In genomic region chr19:55179570-55180484, GRCh38 we compare ENCODE assay signal across 8 cellular contexts. TPM values are rescaled to one million over a fixed set of nuclear protein-coding genes. Genes with fewer than 3 reads are reported as not detected.
DNase-seq lines count a peak whose midpoint lies in the region; ATAC-seq and TF ChIP-seq lines count a peak whose summit lies in the region.

Gene SYT5 (minus strand): TSS chr19:55180289. CDS start chr19:55179041, 1,248 bp downstream.

- intact Hi-C loops in breast epithelium (cut with DNase I; ENCODE audit: low total_unique reads): loop anchor here (10.0 kb wide), 1 partner anchor 1475 kb away; no protein-coding TSS in a partner anchor

- H3K9me3 Mint-ChIP-seq in CD8-positive, alpha-beta memory T cell: peaks cover 0 to 2% (median 0%) of the 10 kb centered on the region in 5 donors

- H3K27me3 Mint-ChIP-seq in CD8-positive, alpha-beta memory T cell: peaks cover 60 to 68% of the 10 kb centered on the region in 2 donors

- no peaks in the 10 kb centered on the region for H3K36me3 ChIP-seq in CD8-positive, alpha-beta memory T cell (ENCODE audit: insufficient read depth, low read length)
- H3K36me3 ChIP-seq in WERI-Rb-1: no peaks in the 10 kb centered on the region
- no peaks in the 10 kb centered on the region for H3K36me3 ChIP-seq in breast epithelium

- peak; percentile 37 to 76 (median 52) for DNase-seq in CD8-positive, alpha-beta memory T cell
- DNase-seq in WERI-Rb-1 (peak; percentile 32), breast epithelium (ENCODE audit: low spot score in 2 of 2) (no peak), left kidney (ENCODE audit: low read depth, low spot score) (peak; percentile 83), cerebellar cortex (ENCODE audit: low spot score) (no peak)
- peak; percentile 28 to 47 (median 29) for DNase-seq in stimulated activated CD4-positive, alpha-beta T cell treated with anti-CD3 and anti-CD28 coated beads, TNF-alpha, amount 100 ng/mL, for 4 hours (ENCODE audit: low read depth in 3 of 3)

- CTCF ChIA-PET in CD8-positive, alpha-beta memory T cell (lab: Charles Lee): no interaction called here

- no peaks in the 10 kb centered on the region for H3K9me3 ChIP-seq in CD8-positive, alpha-beta memory T cell (ENCODE audit: low read length)
- peaks cover 11% of the 10 kb centered on the region for H3K9me3 ChIP-seq in WERI-Rb-1 (ENCODE audit: severe bottlenecking)
- H3K9me3 ChIP-seq in breast epithelium: no peaks in the 10 kb centered on the region

- H3K4me1 Mint-ChIP-seq in CD8-positive, alpha-beta memory T cell: peaks cover 17 to 29% (median 18%) of the 10 kb centered on the region in 3 donors

- TF ChIP-seq POLR2A in breast epithelium (IDR thresholded peaks at IDR 0.05): no peak

- H3K27ac Mint-ChIP-seq in CD8-positive, alpha-beta memory T cell: peak within 1 kb of the TSS; percentile 26 to 97 (median 96)

- H3K27me3 ChIP-seq in CD8-positive, alpha-beta memory T cell (ENCODE audit: insufficient read depth, low read length, poor library complexity, severe bottlenecking): peaks cover 62% of the 10 kb centered on the region
- H3K27me3 ChIP-seq in WERI-Rb-1 (ENCODE audit: insufficient read depth, low read depth, severe bottlenecking) (no peaks in the 10 kb centered on the region), breast epithelium (peaks cover 4 to 81% of the 10 kb centered on the region in 2 donors)

- ATAC-seq in HG03521 (IDR thresholded peaks at IDR 0.05; ENCODE audit: unreplicated experiment) (peak; percentile 31), HG03378 (IDR thresholded peaks at IDR 0.05; ENCODE audit: unreplicated experiment) (no peak)

- H3K4me3 ChIP-seq in CD8-positive, alpha-beta memory T cell (ENCODE audit: low read length): peak within 1 kb of the TSS; percentile 57
- peak within 1 kb of the TSS; percentile 57 for H3K4me3 ChIP-seq in WERI-Rb-1 (ENCODE audit: low read depth, low read length)
- peak within 1 kb of the TSS in 2 of 3 donors; percentile 30 to 56 for H3K4me3 ChIP-seq in breast epithelium

- POLR2A ChIA-PET in CD8-positive, alpha-beta memory T cell (lab: Charles Lee): interaction anchor here (0.6 to 1.0 kb wide), 2 partner anchors 40 to 1520 kb away, joined by 3 read pairs; no protein-coding TSS in a partner anchor

- peaks cover 23% of the 10 kb centered on the region for H3K4me1 ChIP-seq in CD8-positive, alpha-beta memory T cell (ENCODE audit: insufficient read depth, low read length)
- peaks cover 0 to 4% of the 10 kb centered on the region in 2 donors for H3K4me1 ChIP-seq in breast epithelium

- peak within 1 kb of the TSS; percentile 75 to 92 (median 78) for H3K4me3 Mint-ChIP-seq in CD8-positive, alpha-beta memory T cell

- no peaks in the 10 kb centered on the region for H3K36me3 Mint-ChIP-seq in CD8-positive, alpha-beta memory T cell

- TF ChIP-seq CTCF in WERI-Rb-1 (IDR thresholded peaks at IDR 0.05; ENCODE audit: low read depth, low read length) (no peak), breast epithelium (IDR thresholded peaks at IDR 0.05) (no peak)

- H3K27ac ChIP-seq in CD8-positive, alpha-beta memory T cell (ENCODE audit: low read depth, low read length): peak within 1 kb of the TSS; percentile 62
- H3K27ac ChIP-seq in WERI-Rb-1 (peak within 1 kb of the TSS; percentile 38), breast epithelium (no peak within 1 kb of the TSS)

RNA-seq across cellular contexts. Expression of gene SYT5, which starts in this region (rescaled TPM):
- not detected for total RNA-seq in CD8-positive, alpha-beta memory T cell
- 0.37 TPM for polyA plus RNA-seq in CD8-positive, alpha-beta memory T cell
- under 1 TPM in 1 of 3 donors, not detected in 2; under 0.01 TPM for total RNA-seq in breast epithelium

Comparison
In these comparisons a context has a peak if more than half of its experiments do, and no peak if none do; other contexts are left out.
1. Peak in DNase-seq, H3K4me3 ChIP-seq and H3K27ac ChIP-seq in CD8-positive, alpha-beta memory T cell; RNA of the gene not detected or under 1 TPM.
2. DNase-seq: peak in WERI-Rb-1 (single experiment), left kidney (single experiment) and stimulated activated CD4-positive, alpha-beta T cell treated with anti-CD3 and anti-CD28 coated beads, TNF-alpha, amount 100 ng/mL, for 4 hours (3 of 3); none in breast epithelium (0 of 2) and cerebellar cortex (single experiment).
3. Peak in every context shown above with its lines, with median percentiles within 50 percentile points of each other: H3K4me3 ChIP-seq.